Comparison of ENCODE assay signal across 8 cellular contexts in the genomic region with DNA sequence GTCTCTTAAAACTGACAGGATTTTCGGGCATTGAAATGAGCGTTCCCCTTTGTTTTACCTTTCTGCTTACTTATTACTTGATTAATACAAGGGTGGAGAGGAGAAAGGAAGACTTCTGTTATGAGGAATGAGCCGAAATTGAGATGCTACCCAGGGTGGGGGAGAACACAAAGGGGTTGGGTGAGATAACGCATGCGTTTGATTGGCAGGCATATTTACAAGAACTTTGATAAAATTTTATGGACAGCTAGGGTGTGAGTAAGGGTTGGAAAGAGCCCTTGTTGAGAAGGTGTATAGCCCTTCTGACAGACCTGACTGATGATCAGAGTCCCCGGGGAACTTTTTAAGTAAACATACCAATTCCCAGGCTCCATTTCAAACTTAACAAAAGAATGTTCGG. TPM values are rescaled to one million over a fixed set of nuclear protein-coding genes. Genes with fewer than 3 reads are reported as not detected.
DNase-seq lines count a peak whose midpoint lies in the region; ATAC-seq and TF ChIP-seq lines count a peak whose summit lies in the region.

No MANE protein-coding gene starts in this region.

- H2AFZ ChIP-seq in SK-N-SH (ENCODE audit: low read depth), result peak overlapping the region; percentile 74

- peaks cover 5 to 9% of the 10 kb centered on the region in 2 experiments; a peak in 3 of 4 replicates for H3K4me1 ChIP-seq in SK-N-SH (ENCODE audit: control insufficient read depth in 1 of 2, insufficient read depth in 2 of 2, low read depth in 1 of 2, low read length in 1 of 2)

- H3K4me3 Mint-ChIP-seq in natural killer cell treated with Interleukin-12 subunit alpha and Interleukin-12 subunit beta and Interleukin-15 and Interleukin-18, amount 100 ng/mL, for 72 hours, result peak overlapping the region; percentile 97

- DNase-seq in SK-N-SH, result peak; percentile 24
- DNase-seq in NCI-H345 (lab: John Stamatoyannopoulos, UW), result peak; percentile 27
- DNase-seq in coronary artery (ENCODE audit: low spot score), result no peak
- DNase-seq in natural killer cell treated with Interleukin-12 subunit alpha and Interleukin-12 subunit beta and Interleukin-15 and Interleukin-18, amount 100 ng/mL, for 72 hours (ENCODE audit: low spot score), result no peak
- DNase-seq in T1000 (lab: John Stamatoyannopoulos, UW), result no peak

- H3K27me3 Mint-ChIP-seq in natural killer cell treated with Interleukin-12 subunit alpha and Interleukin-12 subunit beta and Interleukin-15 and Interleukin-18, amount 100 ng/mL, for 72 hours, result no peaks in the 10 kb centered on the region

- H3F3A ChIP-seq in SK-N-SH (replicated peaks; ENCODE audit: insufficient read depth), result peaks cover 17% of the 10 kb centered on the region

- ATAC-seq in SK-N-SH treated with all-trans-retinoic acid at 6 μM for 48 hours (no peak), HG03135 (IDR thresholded peaks at IDR 0.05; ENCODE audit: unreplicated experiment) (no peak), GM18873 (IDR thresholded peaks at IDR 0.05; ENCODE audit: low FRiP score, unreplicated experiment) (no peak)
- ATAC-seq in natural killer cell treated with Interleukin-12 subunit alpha and Interleukin-12 subunit beta and Interleukin-15 and Interleukin-18, amount 100 ng/mL, for 72 hours, result no peak

- H3K36me3 ChIP-seq in SK-N-SH (replicated peaks in 1 of 2; ENCODE audit: control insufficient read depth in 1 of 2, insufficient read depth in 2 of 2, low read length in 1 of 2), result peaks cover 3 to 8% of the 10 kb centered on the region in 2 experiments

- H3K9me3 ChIP-seq in SK-N-SH, result no peaks in the 10 kb centered on the region

- H3K27ac ChIP-seq in SK-N-SH (ENCODE audit: low read depth in 2 of 2, low read length in 1 of 2) (peak overlapping the region; percentile 80 to 88), coronary artery (peak overlapping the region; percentile 98 to 99)

- H4K20me1 ChIP-seq in SK-N-SH (ENCODE audit: insufficient read depth), result peaks cover 13% of the 10 kb centered on the region

- POLR2A ChIA-PET in SK-N-SH (lab: Yijun Ruan, JAX), result interaction anchor here (0.9 kb wide), 1 partner anchor 38 kb away, joined by 3 read pairs; no protein-coding TSS in a partner anchor

- no peaks in the 10 kb centered on the region for H3K9me2 ChIP-seq in SK-N-SH

- peak overlapping the region; percentile 92 for H3K9ac ChIP-seq in SK-N-SH

- no peaks in the 10 kb centered on the region for H3K9me3 Mint-ChIP-seq in natural killer cell treated with Interleukin-12 subunit alpha and Interleukin-12 subunit beta and Interleukin-15 and Interleukin-18, amount 100 ng/mL, for 72 hours

- no peak for TF ChIP-seq RAD21 in SK-N-SH (IDR thresholded peaks at IDR 0.05; ENCODE audit: low read length)

- H3K4me3 ChIP-seq in SK-N-SH (ENCODE audit: low read depth in 2 of 2, low read length in 1 of 2) (peak overlapping the region; percentile 82 to 95), coronary artery (peak overlapping the region; percentile 92)

- 6% methylated on average over 7 of the region's 7 CpGs for WGBS in SK-N-SH (ENCODE audit: low lambda C conversion rate)

- peaks cover 26% of the 10 kb centered on the region for H3K36me3 Mint-ChIP-seq in natural killer cell treated with Interleukin-12 subunit alpha and Interleukin-12 subunit beta and Interleukin-15 and Interleukin-18, amount 100 ng/mL, for 72 hours

- TF ChIP-seq CTCF in SK-N-SH (IDR thresholded peaks at IDR 0.05), result no peak
- no peak for TF ChIP-seq CTCF in coronary artery (IDR thresholded peaks at IDR 0.05)

- peak overlapping the region; percentile 99 for H3K4me2 ChIP-seq in SK-N-SH

- no peaks in the 10 kb centered on the region for H3K27me3 ChIP-seq in SK-N-SH (ENCODE audit: insufficient read depth)

- CTCF ChIA-PET in SK-N-SH (lab: Yijun Ruan, JAX), result interaction anchor here (1.3 kb wide), 1 partner anchor 12 kb away, joined by 4 read pairs; no protein-coding TSS in a partner anchor

- H3K27ac Mint-ChIP-seq in natural killer cell treated with Interleukin-12 subunit alpha and Interleukin-12 subunit beta and Interleukin-15 and Interleukin-18, amount 100 ng/mL, for 72 hours, result peak overlapping the region; percentile 91 to 93

- peaks cover 59% of the 10 kb centered on the region for H3K79me2 ChIP-seq in SK-N-SH (ENCODE audit: insufficient read depth)

- no peak for TF ChIP-seq EP300 in SK-N-SH (IDR thresholded peaks at IDR 0.05; ENCODE audit: borderline replicate concordance in 1 of 2, low read depth in 1 of 2, low read length in 1 of 2)

- peaks cover 36 to 37% of the 10 kb centered on the region in 2 donors for H3K4me1 Mint-ChIP-seq in natural killer cell treated with Interleukin-12 subunit alpha and Interleukin-12 subunit beta and Interleukin-15 and Interleukin-18, amount 100 ng/mL, for 72 hours (ENCODE audit: low read depth in 2 of 2)

TF ChIP-seq in SK-N-SH, 30 proteins besides CTCF, POLR2A, EP300 and RAD21:
- no peak for TF ChIP-seq SIN3A (IDR thresholded peaks at IDR 0.05; ENCODE audit: borderline replicate concordance, low read depth, low read length)
- TF ChIP-seq, protein P1, sequence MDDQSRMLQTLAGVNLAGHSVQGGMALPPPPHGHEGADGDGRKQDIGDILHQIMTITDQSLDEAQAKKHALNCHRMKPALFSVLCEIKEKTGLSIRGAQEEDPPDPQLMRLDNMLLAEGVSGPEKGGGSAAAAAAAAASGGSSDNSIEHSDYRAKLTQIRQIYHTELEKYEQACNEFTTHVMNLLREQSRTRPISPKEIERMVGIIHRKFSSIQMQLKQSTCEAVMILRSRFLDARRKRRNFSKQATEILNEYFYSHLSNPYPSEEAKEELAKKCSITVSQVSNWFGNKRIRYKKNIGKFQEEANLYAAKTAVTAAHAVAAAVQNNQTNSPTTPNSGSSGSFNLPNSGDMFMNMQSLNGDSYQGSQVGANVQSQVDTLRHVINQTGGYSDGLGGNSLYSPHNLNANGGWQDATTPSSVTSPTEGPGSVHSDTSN (IDR thresholded peaks at IDR 0.05), result peak; percentile 58
- no peak for TF ChIP-seq TEAD4 (IDR thresholded peaks at IDR 0.05; ENCODE audit: borderline replicate concordance, insufficient read depth)

TF ChIP-seq in SK-N-SH treated with all-trans-retinoic acid at 6 μM for 48 hours, 23 proteins besides CTCF, POLR2A, EP300 and RAD21:
- no peak for TF ChIP-seq GLIS3 (CRISPR knock-in tag; IDR thresholded peaks at IDR 0.05)
- no peak for TF ChIP-seq ZFP30 (CRISPR knock-in tag; IDR thresholded peaks at IDR 0.05)
- TF ChIP-seq, protein P2, sequence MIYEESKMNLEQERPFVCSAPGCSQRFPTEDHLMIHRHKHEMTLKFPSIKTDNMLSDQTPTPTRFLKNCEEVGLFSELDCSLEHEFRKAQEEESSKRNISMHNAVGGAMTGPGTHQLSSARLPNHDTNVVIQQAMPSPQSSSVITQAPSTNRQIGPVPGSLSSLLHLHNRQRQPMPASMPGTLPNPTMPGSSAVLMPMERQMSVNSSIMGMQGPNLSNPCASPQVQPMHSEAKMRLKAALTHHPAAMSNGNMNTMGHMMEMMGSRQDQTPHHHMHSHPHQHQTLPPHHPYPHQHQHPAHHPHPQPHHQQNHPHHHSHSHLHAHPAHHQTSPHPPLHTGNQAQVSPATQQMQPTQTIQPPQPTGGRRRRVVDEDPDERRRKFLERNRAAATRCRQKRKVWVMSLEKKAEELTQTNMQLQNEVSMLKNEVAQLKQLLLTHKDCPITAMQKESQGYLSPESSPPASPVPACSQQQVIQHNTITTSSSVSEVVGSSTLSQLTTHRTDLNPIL (CRISPR knock-in tag; IDR thresholded peaks at IDR 0.05; ENCODE audit: low read depth), result no peak
- TF ChIP-seq OSR1 (CRISPR knock-in tag; IDR thresholded peaks at IDR 0.05), result no peak
- TF ChIP-seq, protein P3, sequence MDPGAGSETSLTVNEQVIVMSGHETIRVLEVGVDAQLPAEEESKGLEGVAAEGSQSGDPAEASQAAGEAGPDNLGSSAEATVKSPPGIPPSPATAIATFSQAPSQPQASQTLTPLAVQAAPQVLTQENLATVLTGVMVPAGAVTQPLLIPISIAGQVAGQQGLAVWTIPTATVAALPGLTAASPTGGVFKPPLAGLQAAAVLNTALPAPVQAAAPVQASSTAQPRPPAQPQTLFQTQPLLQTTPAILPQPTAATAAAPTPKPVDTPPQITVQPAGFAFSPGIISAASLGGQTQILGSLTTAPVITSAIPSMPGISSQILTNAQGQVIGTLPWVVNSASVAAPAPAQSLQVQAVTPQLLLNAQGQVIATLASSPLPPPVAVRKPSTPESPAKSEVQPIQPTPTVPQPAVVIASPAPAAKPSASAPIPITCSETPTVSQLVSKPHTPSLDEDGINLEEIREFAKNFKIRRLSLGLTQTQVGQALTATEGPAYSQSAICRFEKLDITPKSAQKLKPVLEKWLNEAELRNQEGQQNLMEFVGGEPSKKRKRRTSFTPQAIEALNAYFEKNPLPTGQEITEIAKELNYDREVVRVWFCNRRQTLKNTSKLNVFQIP (CRISPR knock-in tag; IDR thresholded peaks at IDR 0.05; ENCODE audit: borderline replicate concordance, low read depth), result no peak
- no peak for TF ChIP-seq CSDC2 (CRISPR knock-in tag; IDR thresholded peaks at IDR 0.05)
- TF ChIP-seq ZNF70 (CRISPR knock-in tag; IDR thresholded peaks at IDR 0.05), result no peak
- TF ChIP-seq, protein P4, sequence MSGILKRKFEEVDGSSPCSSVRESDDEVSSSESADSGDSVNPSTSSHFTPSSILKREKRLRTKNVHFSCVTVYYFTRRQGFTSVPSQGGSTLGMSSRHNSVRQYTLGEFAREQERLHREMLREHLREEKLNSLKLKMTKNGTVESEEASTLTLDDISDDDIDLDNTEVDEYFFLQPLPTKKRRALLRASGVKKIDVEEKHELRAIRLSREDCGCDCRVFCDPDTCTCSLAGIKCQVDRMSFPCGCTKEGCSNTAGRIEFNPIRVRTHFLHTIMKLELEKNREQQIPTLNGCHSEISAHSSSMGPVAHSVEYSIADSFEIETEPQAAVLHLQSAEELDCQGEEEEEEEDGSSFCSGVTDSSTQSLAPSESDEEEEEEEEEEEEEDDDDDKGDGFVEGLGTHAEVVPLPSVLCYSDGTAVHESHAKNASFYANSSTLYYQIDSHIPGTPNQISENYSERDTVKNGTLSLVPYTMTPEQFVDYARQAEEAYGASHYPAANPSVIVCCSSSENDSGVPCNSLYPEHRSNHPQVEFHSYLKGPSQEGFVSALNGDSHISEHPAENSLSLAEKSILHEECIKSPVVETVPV (CRISPR knock-in tag; IDR thresholded peaks at IDR 0.05), result no peak
- TF ChIP-seq ISL1 (CRISPR knock-in tag; IDR thresholded peaks at IDR 0.05), result no peak
- no peak for TF ChIP-seq ESRRG (CRISPR knock-in tag; IDR thresholded peaks at IDR 0.05)

RNA-seq across cellular contexts. Expression of a gene that starts 1.8 kb away (rescaled TPM):
- polyA plus RNA-seq in SK-N-SH (2012; rRNA removed), result 17.6 and 22.3 TPM in 2 replicates
- 18.5 and 20.9 TPM in 2 replicates for polyA plus RNA-seq in SK-N-SH (2012; cell fraction: cytosol; rRNA removed)
- 13.2 and 14.4 TPM in 2 replicates for polyA plus RNA-seq in SK-N-SH (2012; cell fraction: nucleus; rRNA removed)
- 10 to 100 TPM; 59.2 to 62.5 TPM for total RNA-seq in natural killer cell treated with Interleukin-12 subunit alpha and Interleukin-12 subunit beta and Interleukin-15 and Interleukin-18, amount 100 ng/mL, for 72 hours

Comparison
In these comparisons a context has a peak if more than half of its experiments do, and no peak if none do; other contexts are left out.
1. DNase-seq: peak in SK-N-SH (single experiment) and NCI-H345 (single experiment); none in coronary artery (single experiment), natural killer cell treated with Interleukin-12 subunit alpha and Interleukin-12 subunit beta and Interleukin-15 and Interleukin-18, amount 100 ng/mL, for 72 hours (single experiment) and T1000 (single experiment).